Comparison of ENCODE assay signal across 18 cellular contexts in the genomic region with DNA sequence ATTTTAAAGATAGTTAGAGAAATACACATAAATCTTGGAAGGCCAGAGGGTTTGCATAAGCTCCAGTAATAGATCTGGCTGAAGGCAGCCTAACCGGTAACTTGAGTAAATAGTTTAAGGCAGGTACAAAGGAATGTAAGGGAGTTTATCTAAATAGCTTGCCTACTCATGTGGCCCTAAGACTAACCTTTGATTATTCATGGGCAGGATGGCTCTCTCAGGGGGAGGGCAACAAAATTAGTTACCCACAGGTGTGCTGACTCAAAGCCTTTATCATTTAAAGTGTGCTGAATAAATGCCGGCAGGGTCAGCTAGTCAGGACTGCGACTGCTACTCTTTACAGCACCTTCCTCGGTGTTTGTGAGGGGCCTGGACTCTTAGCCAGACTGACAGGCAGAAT.
"Had no signal": no experiment of that assay in that cellular context is flagged by ENCODE, and none has a peak within 500 bp of the region (broad histone marks: within the 10 kb centered on the region; RNA-seq: fewer than 3 reads in every experiment).

No MANE protein-coding gene starts in this region.

- H3K9me3 ChIP-seq: right lobe of liver, vagina had no signal

- ATAC-seq: activated CD8-positive, alpha-beta T cell treated with anti-CD3 and anti-CD28 coated beads, Interleukin-2, amount 10 ng/mL, durations not matched to agents 7 days and 5 days; gastroesophageal sphincter; heart right ventricle; left ventricle myocardium superior; natural killer cell treated with Interleukin-12 subunit alpha and Interleukin-12 subunit beta and Interleukin-15 and Interleukin-18, amount 100 ng/mL, for 72 hours; right lobe of liver; stimulated activated naive CD8-positive, alpha-beta T cell treated with anti-CD3 and anti-CD28 coated beads, Interleukin-15, Interleukin-2, amounts not matched to agents 100 U/mL and 50 U/mL, for 24 hours had no signal

- H3K4me3 ChIP-seq: cardiac muscle cell, dorsolateral prefrontal cortex, gastroesophageal sphincter, heart right ventricle, right lobe of liver, transverse colon, vagina had no signal

- H3K27me3 ChIP-seq: cardiac muscle cell, dorsolateral prefrontal cortex, gastroesophageal sphincter, heart right ventricle, right lobe of liver, transverse colon, vagina had no signal

- H3K27ac ChIP-seq: cardiac muscle cell, dorsolateral prefrontal cortex, gastroesophageal sphincter, heart right ventricle, right lobe of liver, transverse colon, vagina had no signal

- H3K4me1 ChIP-seq: gastroesophageal sphincter, heart right ventricle, right lobe of liver, transverse colon, vagina had no signal

- H3K36me3 ChIP-seq: cardiac muscle cell, gastroesophageal sphincter, heart right ventricle, right lobe of liver, transverse colon, vagina had no signal

- DNase-seq: activated CD4-positive, alpha-beta T cell treated with anti-CD3 and anti-CD28 coated beads, Interleukin-2, amount 10 ng/mL, durations not matched to agents 24 days and 14 days; activated CD8-positive, alpha-beta memory T cell treated with anti-CD3 and anti-CD28 coated beads, Interleukin-2, amount 50 U/mL, for 4 hours; activated CD8-positive, alpha-beta T cell treated with anti-CD3 and anti-CD28 coated beads, Interleukin-2, amount 10 ng/mL, durations not matched to agents 7 days and 5 days; activated effector memory CD4-positive, alpha-beta T cell treated with anti-CD3 and anti-CD28 coated beads, Interleukin-2, amount 50 U/mL, for 16 hours; activated T-cell treated with anti-CD3 and anti-CD28 coated beads, Interleukin-2, amount 50 U/mL, for 48 hours; dorsolateral prefrontal cortex; erythroblast; heart right ventricle; islet precursor cell; left ventricle myocardium superior; occipital lobe; right lobe of liver; stimulated activated naive CD8-positive, alpha-beta T cell treated with anti-CD3 and anti-CD28 coated beads, Interleukin-15, Interleukin-2, amounts not matched to agents 100 U/mL and 50 U/mL, for 24 hours; transverse colon had no signal
